In genomic region chr4:151204925-151205524, GRCh38 we compare ENCODE assay signal across 1 cellular context.
TF ChIP-seq lines count a peak whose summit lies in the region.

No MANE protein-coding gene starts in this region.

TF ChIP-seq in HepG2, 621 proteins besides CTCF, POLR2A, EP300 and RAD21 (continued from another document and continues in another):
- no peak for TF ChIP-seq NFKB2 (CRISPR knock-in tag; IDR thresholded peaks at IDR 0.05; ENCODE audit: borderline replicate concordance)
- no peak for TF ChIP-seq ZNF280B (CRISPR knock-in tag; IDR thresholded peaks at IDR 0.05; ENCODE audit: borderline replicate concordance)
- TF ChIP-seq ZNF329 (CRISPR knock-in tag; IDR thresholded peaks at IDR 0.05; ENCODE audit: low read depth) = no peak
- no peak for TF ChIP-seq STAT5B (CRISPR knock-in tag; IDR thresholded peaks at IDR 0.05)
- peak; percentile 70; the same call in 1 of the 2 replicates for TF ChIP-seq ZNF280D (CRISPR knock-in tag; IDR thresholded peaks at IDR 0.05)
- no peak for TF ChIP-seq ZKSCAN1 (IDR thresholded peaks at IDR 0.05; ENCODE audit: low read length)
- TF ChIP-seq ZBTB7A (CRISPR knock-in tag; IDR thresholded peaks at IDR 0.05) = no peak
- TF ChIP-seq MXD4 (CRISPR knock-in tag; IDR thresholded peaks at IDR 0.05) = no peak
- no peak for TF ChIP-seq ZIK1 (CRISPR knock-in tag; IDR thresholded peaks at IDR 0.05; ENCODE audit: borderline replicate concordance, low read depth)
- no peak for TF ChIP-seq CSRNP1 (CRISPR knock-in tag; IDR thresholded peaks at IDR 0.05)
- no peak for TF ChIP-seq RORA (CRISPR knock-in tag; IDR thresholded peaks at IDR 0.05)
- TF ChIP-seq ZBTB8A (CRISPR knock-in tag; IDR thresholded peaks at IDR 0.05; ENCODE audit: borderline replicate concordance, low read depth) = no peak
- peak; percentile 58; the same call in 1 of the 2 replicates for TF ChIP-seq NFIC (IDR thresholded peaks at IDR 0.05; ENCODE audit: low read length)
- peak; percentile 42; the same call in 1 of the 2 replicates for TF ChIP-seq SMAD3 (CRISPR knock-in tag; IDR thresholded peaks at IDR 0.05)
- TF ChIP-seq SAP130 (CRISPR knock-in tag; IDR thresholded peaks at IDR 0.05; ENCODE audit: low read depth) = peak; percentile 84
- TF ChIP-seq ARID4A (CRISPR knock-in tag; IDR thresholded peaks at IDR 0.05; ENCODE audit: borderline replicate concordance) = peak; percentile 51; the same call in 1 of the 2 replicates
- TF ChIP-seq ZFP41 (CRISPR knock-in tag; IDR thresholded peaks at IDR 0.05; ENCODE audit: borderline replicate concordance) = no peak
- TF ChIP-seq POGZ (CRISPR knock-in tag; IDR thresholded peaks at IDR 0.05) = peak; percentile 97
- TF ChIP-seq ZNF530 (CRISPR knock-in tag; IDR thresholded peaks at IDR 0.05; ENCODE audit: low read depth) = no peak
- no peak for TF ChIP-seq TERF1 (CRISPR knock-in tag; IDR thresholded peaks at IDR 0.05)
- no peak for TF ChIP-seq RBAK (CRISPR knock-in tag; IDR thresholded peaks at IDR 0.05)
- TF ChIP-seq NFIB (CRISPR knock-in tag; IDR thresholded peaks at IDR 0.05; ENCODE audit: borderline replicate concordance) = no peak
- TF ChIP-seq CCAR2 (optimal IDR thresholded peaks at IDR 0.05; ENCODE audit: low read depth, low read length) = no peak
- TF ChIP-seq ZNF597 (CRISPR knock-in tag; IDR thresholded peaks at IDR 0.05) = no peak
- no peak for TF ChIP-seq ZBTB2 (CRISPR knock-in tag; IDR thresholded peaks at IDR 0.05; ENCODE audit: low read depth)
- TF ChIP-seq MXD3 (CRISPR knock-in tag; IDR thresholded peaks at IDR 0.05) = no peak
- TF ChIP-seq CREB1 (IDR thresholded peaks at IDR 0.05) = no peak
- TF ChIP-seq CREB1 (CRISPR knock-in tag; IDR thresholded peaks at IDR 0.05) = peak; percentile 45
- peak; percentile 99 for TF ChIP-seq ETV5 (CRISPR knock-in tag; IDR thresholded peaks at IDR 0.05; ENCODE audit: borderline replicate concordance)
- peak; percentile 50; the same call in 1 of the 2 replicates for TF ChIP-seq RXRA (CRISPR knock-in tag; IDR thresholded peaks at IDR 0.05)
- no peak for TF ChIP-seq NFE2 (CRISPR knock-in tag; IDR thresholded peaks at IDR 0.05)
- peak in 1 of 2 experiments; percentile 58; a peak in 1 of 4 replicates for TF ChIP-seq KLF16 (CRISPR knock-in tag; IDR thresholded peaks at IDR 0.05)
- TF ChIP-seq NR2F6 (IDR thresholded peaks at IDR 0.05) = peak; percentile 37
- peak; percentile 73 for TF ChIP-seq NR2F6 (CRISPR knock-in tag; IDR thresholded peaks at IDR 0.05)
- TF ChIP-seq ZNF546 (CRISPR knock-in tag; conservative IDR thresholded peaks at IDR 0.05) = no peak
- TF ChIP-seq ZNF180 (CRISPR knock-in tag; IDR thresholded peaks at IDR 0.05; ENCODE audit: borderline replicate concordance, low read depth) = no peak
- no peak for TF ChIP-seq GMEB2 (CRISPR knock-in tag; IDR thresholded peaks at IDR 0.05; ENCODE audit: low read depth)
- no peak for TF ChIP-seq ZBTB26 (CRISPR knock-in tag; IDR thresholded peaks at IDR 0.05; ENCODE audit: borderline replicate concordance)
- no peak for TF ChIP-seq ZNF749 (CRISPR knock-in tag; IDR thresholded peaks at IDR 0.05; ENCODE audit: borderline replicate concordance)
- TF ChIP-seq FOXO1 (CRISPR knock-in tag; IDR thresholded peaks at IDR 0.05) = peak; percentile 96
- no peak for TF ChIP-seq SRSF4 (IDR thresholded peaks at IDR 0.05; ENCODE audit: low read depth, low read length, poor library complexity, severe bottlenecking)
- TF ChIP-seq YEATS4 (CRISPR knock-in tag; IDR thresholded peaks at IDR 0.05; ENCODE audit: borderline replicate concordance) = no peak
- TF ChIP-seq HMGXB4 (CRISPR knock-in tag; IDR thresholded peaks at IDR 0.05; ENCODE audit: borderline replicate concordance in 1 of 2, low read depth in 1 of 2) = peak; percentile 28 to 41; a peak in 1 of 4 replicates
- TF ChIP-seq ZNF296 (CRISPR knock-in tag; conservative IDR thresholded peaks at IDR 0.05) = no peak
